Comparison of ENCODE assay signal across 1 cellular context in the genomic region with DNA sequence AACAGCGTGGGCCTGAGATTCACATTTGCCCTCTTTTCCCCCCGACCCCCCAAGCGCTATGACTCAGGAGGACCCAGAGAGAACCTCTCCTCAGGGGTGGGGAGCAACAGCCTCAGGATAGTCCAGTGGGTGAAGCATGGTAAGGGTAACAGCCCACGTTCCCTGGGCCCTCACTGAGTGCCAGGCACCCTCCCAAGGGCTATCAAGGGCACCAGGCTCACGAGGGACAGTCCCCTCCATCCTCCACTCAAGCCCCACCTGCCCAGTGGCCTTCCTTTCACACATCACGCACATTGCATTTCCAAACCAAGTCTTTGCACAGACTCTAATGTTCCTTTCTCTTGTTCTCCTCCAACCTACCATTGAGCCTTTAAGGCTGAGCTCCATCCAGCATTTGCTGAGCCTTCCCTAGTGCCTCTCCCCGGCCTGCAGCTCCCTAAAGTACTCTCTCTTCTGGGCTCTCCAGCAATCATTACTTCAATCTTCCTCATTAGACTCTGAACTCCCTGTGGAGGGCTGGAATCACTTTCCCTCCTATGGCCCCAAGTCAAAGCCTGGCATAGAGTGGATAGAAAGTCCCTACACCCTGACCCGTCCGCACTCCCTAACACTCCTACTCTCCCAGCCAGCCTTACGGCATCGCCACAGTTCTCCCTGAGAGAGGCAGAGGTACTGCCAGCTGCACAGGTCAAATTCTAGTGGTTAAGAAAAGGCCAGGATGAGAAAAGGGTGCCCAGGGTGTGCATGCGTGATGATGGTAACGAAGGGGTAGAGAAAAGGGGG.
TF ChIP-seq lines count a peak whose summit lies in the region.

No MANE protein-coding gene starts in this region.

TF ChIP-seq in K562, 482 proteins besides CTCF, POLR2A, EP300 and RAD21:
- no peak for TF ChIP-seq BRF1 (IDR thresholded peaks at IDR 0.05; ENCODE audit: borderline replicate concordance, extremely low read depth, insufficient read length)
- no peak for TF ChIP-seq POLR2G (IDR thresholded peaks at IDR 0.05; ENCODE audit: low read depth, low read length)
- TF ChIP-seq MIER1 (IDR thresholded peaks at IDR 0.05; ENCODE audit: low read depth): 0 out of 2 replicates have a peak, but pooled peaks have one; percentile 46
- TF ChIP-seq, protein P1, sequence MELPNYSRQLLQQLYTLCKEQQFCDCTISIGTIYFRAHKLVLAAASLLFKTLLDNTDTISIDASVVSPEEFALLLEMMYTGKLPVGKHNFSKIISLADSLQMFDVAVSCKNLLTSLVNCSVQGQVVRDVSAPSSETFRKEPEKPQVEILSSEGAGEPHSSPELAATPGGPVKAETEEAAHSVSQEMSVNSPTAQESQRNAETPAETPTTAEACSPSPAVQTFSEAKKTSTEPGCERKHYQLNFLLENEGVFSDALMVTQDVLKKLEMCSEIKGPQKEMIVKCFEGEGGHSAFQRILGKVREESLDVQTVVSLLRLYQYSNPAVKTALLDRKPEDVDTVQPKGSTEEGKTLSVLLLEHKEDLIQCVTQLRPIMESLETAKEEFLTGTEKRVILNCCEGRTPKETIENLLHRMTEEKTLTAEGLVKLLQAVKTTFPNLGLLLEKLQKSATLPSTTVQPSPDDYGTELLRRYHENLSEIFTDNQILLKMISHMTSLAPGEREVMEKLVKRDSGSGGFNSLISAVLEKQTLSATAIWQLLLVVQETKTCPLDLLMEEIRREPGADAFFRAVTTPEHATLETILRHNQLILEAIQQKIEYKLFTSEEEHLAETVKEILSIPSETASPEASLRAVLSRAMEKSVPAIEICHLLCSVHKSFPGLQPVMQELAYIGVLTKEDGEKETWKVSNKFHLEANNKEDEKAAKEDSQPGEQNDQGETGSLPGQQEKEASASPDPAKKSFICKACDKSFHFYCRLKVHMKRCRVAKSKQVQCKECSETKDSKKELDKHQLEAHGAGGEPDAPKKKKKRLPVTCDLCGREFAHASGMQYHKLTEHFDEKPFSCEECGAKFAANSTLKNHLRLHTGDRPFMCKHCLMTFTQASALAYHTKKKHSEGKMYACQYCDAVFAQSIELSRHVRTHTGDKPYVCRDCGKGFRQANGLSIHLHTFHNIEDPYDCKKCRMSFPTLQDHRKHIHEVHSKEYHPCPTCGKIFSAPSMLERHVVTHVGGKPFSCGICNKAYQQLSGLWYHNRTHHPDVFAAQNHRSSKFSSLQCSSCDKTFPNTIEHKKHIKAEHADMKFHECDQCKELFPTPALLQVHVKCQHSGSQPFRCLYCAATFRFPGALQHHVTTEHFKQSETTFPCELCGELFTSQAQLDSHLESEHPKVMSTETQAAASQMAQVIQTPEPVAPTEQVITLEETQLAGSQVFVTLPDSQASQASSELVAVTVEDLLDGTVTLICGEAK (IDR thresholded peaks at IDR 0.05): 0 out of 2 replicates have a peak, but pooled peaks have one; percentile 61
- TF ChIP-seq, protein P1 (CRISPR knock-in tag; IDR thresholded peaks at IDR 0.05): no peak
- TF ChIP-seq FUS (optimal IDR thresholded peaks at IDR 0.05; ENCODE audit: low read depth, low read length): no peak
- TF ChIP-seq, protein P2, sequence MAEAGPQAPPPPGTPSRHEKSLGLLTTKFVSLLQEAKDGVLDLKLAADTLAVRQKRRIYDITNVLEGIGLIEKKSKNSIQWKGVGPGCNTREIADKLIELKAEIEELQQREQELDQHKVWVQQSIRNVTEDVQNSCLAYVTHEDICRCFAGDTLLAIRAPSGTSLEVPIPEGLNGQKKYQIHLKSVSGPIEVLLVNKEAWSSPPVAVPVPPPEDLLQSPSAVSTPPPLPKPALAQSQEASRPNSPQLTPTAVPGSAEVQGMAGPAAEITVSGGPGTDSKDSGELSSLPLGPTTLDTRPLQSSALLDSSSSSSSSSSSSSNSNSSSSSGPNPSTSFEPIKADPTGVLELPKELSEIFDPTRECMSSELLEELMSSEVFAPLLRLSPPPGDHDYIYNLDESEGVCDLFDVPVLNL (CRISPR knock-in tag; IDR thresholded peaks at IDR 0.05; ENCODE audit: low read depth): no peak
- no peak for TF ChIP-seq NR3C1 (CRISPR knock-in tag; IDR thresholded peaks at IDR 0.05)
- no peak for TF ChIP-seq HNRNPK (IDR thresholded peaks at IDR 0.05; ENCODE audit: low read depth, low read length, poor library complexity, severe bottlenecking)
- no peak for TF ChIP-seq ZBTB17 (CRISPR knock-in tag; IDR thresholded peaks at IDR 0.05)
- TF ChIP-seq, protein P3, sequence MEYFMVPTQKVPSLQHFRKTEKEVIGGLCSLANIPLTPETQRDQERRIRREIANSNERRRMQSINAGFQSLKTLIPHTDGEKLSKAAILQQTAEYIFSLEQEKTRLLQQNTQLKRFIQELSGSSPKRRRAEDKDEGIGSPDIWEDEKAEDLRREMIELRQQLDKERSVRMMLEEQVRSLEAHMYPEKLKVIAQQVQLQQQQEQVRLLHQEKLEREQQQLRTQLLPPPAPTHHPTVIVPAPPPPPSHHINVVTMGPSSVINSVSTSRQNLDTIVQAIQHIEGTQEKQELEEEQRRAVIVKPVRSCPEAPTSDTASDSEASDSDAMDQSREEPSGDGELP (CRISPR knock-in tag; IDR thresholded peaks at IDR 0.05; ENCODE audit: borderline replicate concordance): 0 out of 2 replicates have a peak, but pooled peaks have one; percentile 14
- TF ChIP-seq ZNF24 (IDR thresholded peaks at IDR 0.05): peak; percentile 54
- no peak for TF ChIP-seq ZNF431 (CRISPR knock-in tag; IDR thresholded peaks at IDR 0.05)
- no peak for TF ChIP-seq HEY1 (CRISPR knock-in tag; IDR thresholded peaks at IDR 0.05; ENCODE audit: borderline replicate concordance)
